In the genomic region with DNA sequence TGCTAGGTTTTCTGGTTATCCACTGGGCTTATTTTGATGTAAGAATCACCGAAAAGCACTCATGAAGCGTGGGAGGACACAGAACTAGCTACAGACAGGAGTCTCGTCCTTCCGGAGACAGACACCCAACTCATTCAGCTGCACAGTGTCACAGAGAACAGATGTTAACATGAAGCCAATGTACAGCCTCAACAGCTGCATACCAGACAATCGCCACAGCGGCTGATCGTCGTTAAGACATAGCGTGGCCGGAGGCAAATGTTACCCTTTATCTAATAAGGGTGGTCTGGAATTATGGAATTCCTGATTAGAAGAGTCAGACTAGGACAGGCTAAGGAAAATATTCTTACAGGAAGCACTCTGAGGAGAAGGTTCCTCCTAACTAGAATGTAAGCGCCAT, we compare ENCODE assay signal across 1 cellular context.
TF ChIP-seq lines count a peak whose summit lies in the region.

No MANE protein-coding gene starts in this region.

TF ChIP-seq in IMR-90, 13 proteins besides CTCF, POLR2A, EP300 and RAD21 (continued from another document):
- TF ChIP-seq, protein P1, sequence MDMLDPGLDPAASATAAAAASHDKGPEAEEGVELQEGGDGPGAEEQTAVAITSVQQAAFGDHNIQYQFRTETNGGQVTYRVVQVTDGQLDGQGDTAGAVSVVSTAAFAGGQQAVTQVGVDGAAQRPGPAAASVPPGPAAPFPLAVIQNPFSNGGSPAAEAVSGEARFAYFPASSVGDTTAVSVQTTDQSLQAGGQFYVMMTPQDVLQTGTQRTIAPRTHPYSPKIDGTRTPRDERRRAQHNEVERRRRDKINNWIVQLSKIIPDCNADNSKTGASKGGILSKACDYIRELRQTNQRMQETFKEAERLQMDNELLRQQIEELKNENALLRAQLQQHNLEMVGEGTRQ (IDR thresholded peaks at IDR 0.05; ENCODE audit: low read depth, low read length), result no peak
- TF ChIP-seq CEBPB (IDR thresholded peaks at IDR 0.05; ENCODE audit: low read depth, low read length) (no peak), RFX5 (IDR thresholded peaks at IDR 0.05; ENCODE audit: low read depth, low read length) (no peak), MAZ (IDR thresholded peaks at IDR 0.05; ENCODE audit: borderline replicate concordance, low read depth, low read length) (no peak), NFE2L2 (IDR thresholded peaks at IDR 0.05; ENCODE audit: low read depth, low read length) (no peak), MXI1 (IDR thresholded peaks at IDR 0.05; ENCODE audit: borderline replicate concordance, low read depth, low read length) (no peak), RCOR1 (IDR thresholded peaks at IDR 0.05; ENCODE audit: insufficient replicate concordance, low read length) (no peak), BHLHE40 (IDR thresholded peaks at IDR 0.05; ENCODE audit: low read depth, low read length) (no peak)
- TF ChIP-seq, protein P2, sequence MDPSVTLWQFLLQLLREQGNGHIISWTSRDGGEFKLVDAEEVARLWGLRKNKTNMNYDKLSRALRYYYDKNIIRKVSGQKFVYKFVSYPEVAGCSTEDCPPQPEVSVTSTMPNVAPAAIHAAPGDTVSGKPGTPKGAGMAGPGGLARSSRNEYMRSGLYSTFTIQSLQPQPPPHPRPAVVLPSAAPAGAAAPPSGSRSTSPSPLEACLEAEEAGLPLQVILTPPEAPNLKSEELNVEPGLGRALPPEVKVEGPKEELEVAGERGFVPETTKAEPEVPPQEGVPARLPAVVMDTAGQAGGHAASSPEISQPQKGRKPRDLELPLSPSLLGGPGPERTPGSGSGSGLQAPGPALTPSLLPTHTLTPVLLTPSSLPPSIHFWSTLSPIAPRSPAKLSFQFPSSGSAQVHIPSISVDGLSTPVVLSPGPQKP (IDR thresholded peaks at IDR 0.05; ENCODE audit: borderline replicate concordance, low read depth, low read length), result no peak
